In the genomic region with DNA sequence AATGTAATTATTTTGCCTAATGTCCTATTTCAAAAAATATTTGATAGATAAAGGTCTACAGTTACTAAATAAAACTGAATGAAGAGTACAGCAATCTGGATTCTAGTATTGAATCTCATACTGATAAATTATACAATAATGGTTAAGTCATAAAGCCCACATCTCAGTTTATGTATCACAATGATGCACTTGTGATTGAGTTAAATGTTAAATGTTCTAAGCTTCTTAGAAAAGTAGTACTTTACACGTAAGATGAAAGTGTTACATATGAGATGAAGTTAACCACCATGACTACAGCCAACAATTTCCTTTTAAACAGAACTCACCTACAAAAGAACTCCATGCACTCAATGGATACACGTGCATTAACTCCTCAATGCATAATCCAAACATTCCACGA, we compare ENCODE assay signal across 34 cellular contexts.
"Had no signal": no experiment of that assay in that cellular context is flagged by ENCODE, and none has a peak within 500 bp of the region (broad histone marks: within the 10 kb centered on the region; RNA-seq: fewer than 3 reads in every experiment).

No MANE protein-coding gene starts in this region.

- H3K9me3 Mint-ChIP-seq: activated B cell treated with CpG ODN at 0.5 μM for 24 hours; activated CD4-positive, alpha-beta memory T cell treated with anti-CD3 and anti-CD28 coated beads, Interleukin-2, amount 10 ng/mL, durations not matched to agents 7 days and 5 days; activated CD4-positive, alpha-beta T cell treated with anti-CD3 and anti-CD28 coated beads, Interleukin-2, amount 10 ng/mL, durations not matched to agents 24 days and 14 days; activated naive CD4-positive, alpha-beta T cell treated with anti-CD3 and anti-CD28 coated beads for 36 hours; activated naive CD4-positive, alpha-beta T cell treated with anti-CD3 and anti-CD28 coated beads, Interleukin-2, amount 50 U/mL, for 24 hours; activated naive CD8-positive, alpha-beta T cell treated with anti-CD3 and anti-CD28 coated beads for 36 hours; activated naive CD8-positive, alpha-beta T cell treated with anti-CD3 and anti-CD28 coated beads, Interleukin-2, amount 50 U/mL, for 24 hours; activated T-helper 2 cell treated with anti-CD3 and anti-CD28 coated beads, Interferon-gamma antibody, Interleukin-2, Interleukin-4, amounts not matched to agents 10 μg/mL and 5 μg/mL and 100 μg/mL, durations not matched to agents 14 hours and 24 hours and 36 hours; effector memory CD8-positive, alpha-beta T cell; T-helper 2 cell treated with Interferon-gamma antibody and Interleukin-4, amounts not matched to agents 5 μg/mL and 100 μg/mL, for 36 hours had no signal

- H3K4me1 ChIP-seq: body of pancreas had no signal

- H3K9me3 ChIP-seq: adrenal gland, body of pancreas, esophagus muscularis mucosa, gastrocnemius medialis, heart left ventricle had no signal

- ATAC-seq: activated CD8-positive, alpha-beta memory T cell treated with anti-CD3 and anti-CD28 coated beads, Interleukin-2, amount 10 ng/mL, durations not matched to agents 7 days and 5 days; activated naive CD8-positive, alpha-beta T cell treated with anti-CD3 and anti-CD28 coated beads, Interleukin-2, amount 50 U/mL, for 24 hours; body of pancreas; effector memory CD8-positive, alpha-beta T cell; foreskin keratinocyte; gastrocnemius medialis; heart left ventricle; T-helper 17 cell had no signal

- H3K4me3 Mint-ChIP-seq: activated B cell treated with CpG ODN at 0.5 μM for 24 hours; activated CD4-positive, alpha-beta memory T cell treated with anti-CD3 and anti-CD28 coated beads, Interleukin-2, amount 10 ng/mL, durations not matched to agents 7 days and 5 days; activated CD4-positive, alpha-beta T cell treated with anti-CD3 and anti-CD28 coated beads, Interleukin-2, amount 10 ng/mL, durations not matched to agents 24 days and 14 days; activated CD8-positive, alpha-beta memory T cell treated with anti-CD3 and anti-CD28 coated beads, Interleukin-2, amount 10 ng/mL, durations not matched to agents 7 days and 5 days; activated naive CD4-positive, alpha-beta T cell treated with anti-CD3 and anti-CD28 coated beads for 36 hours; activated naive CD4-positive, alpha-beta T cell treated with anti-CD3 and anti-CD28 coated beads, Interleukin-2, amount 50 U/mL, for 24 hours; activated naive CD8-positive, alpha-beta T cell treated with anti-CD3 and anti-CD28 coated beads for 36 hours; activated naive CD8-positive, alpha-beta T cell treated with anti-CD3 and anti-CD28 coated beads, Interleukin-2, amount 50 U/mL, for 24 hours; effector memory CD8-positive, alpha-beta T cell; T-helper 17 cell; T-helper 2 cell treated with Interferon-gamma antibody and Interleukin-4, amounts not matched to agents 5 μg/mL and 100 μg/mL, for 36 hours had no signal

- H3K27ac Mint-ChIP-seq: activated B cell treated with CpG ODN at 0.5 μM for 24 hours; activated CD4-positive, alpha-beta memory T cell treated with anti-CD3 and anti-CD28 coated beads, Interleukin-2, amount 10 ng/mL, durations not matched to agents 7 days and 5 days; activated CD4-positive, alpha-beta T cell treated with anti-CD3 and anti-CD28 coated beads, Interleukin-2, amount 10 ng/mL, durations not matched to agents 24 days and 14 days; activated CD8-positive, alpha-beta memory T cell treated with anti-CD3 and anti-CD28 coated beads, Interleukin-2, amount 10 ng/mL, durations not matched to agents 7 days and 5 days; activated naive CD4-positive, alpha-beta T cell treated with anti-CD3 and anti-CD28 coated beads for 36 hours; activated naive CD4-positive, alpha-beta T cell treated with anti-CD3 and anti-CD28 coated beads, Interleukin-2, amount 50 U/mL, for 24 hours; activated naive CD8-positive, alpha-beta T cell treated with anti-CD3 and anti-CD28 coated beads for 36 hours; activated naive CD8-positive, alpha-beta T cell treated with anti-CD3 and anti-CD28 coated beads, Interleukin-2, amount 50 U/mL, for 24 hours; activated T-helper 2 cell treated with anti-CD3 and anti-CD28 coated beads, Interferon-gamma antibody, Interleukin-2, Interleukin-4, amounts not matched to agents 10 μg/mL and 5 μg/mL and 100 μg/mL, durations not matched to agents 14 hours and 24 hours and 36 hours; effector memory CD8-positive, alpha-beta T cell; T-helper 17 cell; T-helper 2 cell treated with Interferon-gamma antibody and Interleukin-4, amounts not matched to agents 5 μg/mL and 100 μg/mL, for 36 hours had no signal

- H3K27ac ChIP-seq: adrenal gland, body of pancreas, esophagus muscularis mucosa, foreskin keratinocyte, gastrocnemius medialis, heart left ventricle, WERI-Rb-1 had no signal

- DNase-seq: activated B cell treated with CpG ODN at 0.5 μM for 24 hours; activated CD4-positive, alpha-beta memory T cell treated with anti-CD3 and anti-CD28 coated beads, Interleukin-2, amount 10 ng/mL, durations not matched to agents 7 days and 5 days; activated CD4-positive, alpha-beta T cell treated with anti-CD3 and anti-CD28 coated beads, Interleukin-2, amount 10 ng/mL, durations not matched to agents 24 days and 14 days; activated CD4-positive, alpha-beta T cell treated with anti-CD3 and anti-CD28 coated beads, Interleukin-2, amount 50 U/mL, for 4 hours; activated CD8-positive, alpha-beta memory T cell treated with anti-CD3 and anti-CD28 coated beads, Interleukin-2, amount 10 ng/mL, durations not matched to agents 7 days and 5 days; activated CD8-positive, alpha-beta memory T cell treated with anti-CD3 and anti-CD28 coated beads, Interleukin-2, amount 50 U/mL, for 4 hours; activated effector memory CD4-positive, alpha-beta T cell treated with anti-CD3 and anti-CD28 coated beads, Interleukin-2, amount 50 U/mL, for 16 hours; activated naive CD4-positive, alpha-beta T cell treated with anti-CD3 and anti-CD28 coated beads for 36 hours; activated naive CD8-positive, alpha-beta T cell treated with anti-CD3 and anti-CD28 coated beads for 36 hours; activated naive CD8-positive, alpha-beta T cell treated with anti-CD3 and anti-CD28 coated beads, Interleukin-2, amount 50 U/mL, for 24 hours; activated T-cell treated with anti-CD3 and anti-CD28 coated beads, Interleukin-2, amount 50 U/mL, for 1 hour; adrenal gland; amygdala; aorta; body of pancreas; caudate nucleus; cortex of kidney; dermis blood vessel endothelial cell; effector CD4-positive, alpha-beta T cell; effector memory CD8-positive, alpha-beta T cell; erythroblast; gastrocnemius medialis; glutamatergic neuron; heart left ventricle; SW 1271; T-helper 17 cell; T1000; WERI-Rb-1 had no signal

- H3K36me3 ChIP-seq: gastrocnemius medialis had no signal

- H3K4me1 Mint-ChIP-seq: activated B cell treated with CpG ODN at 0.5 μM for 24 hours had no signal

- H3K4me3 ChIP-seq: adrenal gland, body of pancreas, esophagus muscularis mucosa, gastrocnemius medialis, heart left ventricle had no signal

- H3K27me3 ChIP-seq: adrenal gland, body of pancreas, esophagus muscularis mucosa, foreskin keratinocyte, gastrocnemius medialis, heart left ventricle had no signal

- FAIRE-seq: colon had no signal

- H3K27me3 Mint-ChIP-seq: activated B cell treated with CpG ODN at 0.5 μM for 24 hours; activated CD4-positive, alpha-beta memory T cell treated with anti-CD3 and anti-CD28 coated beads, Interleukin-2, amount 10 ng/mL, durations not matched to agents 7 days and 5 days; activated CD4-positive, alpha-beta T cell treated with anti-CD3 and anti-CD28 coated beads, Interleukin-2, amount 10 ng/mL, durations not matched to agents 24 days and 14 days; activated CD8-positive, alpha-beta memory T cell treated with anti-CD3 and anti-CD28 coated beads, Interleukin-2, amount 10 ng/mL, durations not matched to agents 7 days and 5 days; activated naive CD4-positive, alpha-beta T cell treated with anti-CD3 and anti-CD28 coated beads, Interleukin-2, amount 50 U/mL, for 24 hours; activated naive CD8-positive, alpha-beta T cell treated with anti-CD3 and anti-CD28 coated beads for 36 hours; activated naive CD8-positive, alpha-beta T cell treated with anti-CD3 and anti-CD28 coated beads, Interleukin-2, amount 50 U/mL, for 24 hours; effector memory CD8-positive, alpha-beta T cell; T-helper 17 cell had no signal
